In genomic region chr6:89081423-89082322, GRCh38 we compare ENCODE assay signal across 8 cellular contexts. TPM values are rescaled to one million over a fixed set of nuclear protein-coding genes. Genes with fewer than 3 reads are reported as not detected.
DNase-seq lines count a peak whose midpoint lies in the region; ATAC-seq and TF ChIP-seq lines count a peak whose summit lies in the region.

No MANE protein-coding gene starts in this region.

- H3K4me1 ChIP-seq in parathyroid adenoma, result peaks cover 5% of the 10 kb centered on the region
- H3K4me1 ChIP-seq in tibial nerve, result peaks cover 0 to 48% (median 19%) of the 10 kb centered on the region in 4 donors

- H3K4me3 ChIP-seq in parathyroid adenoma (ENCODE audit: low read depth, low read length) (peak overlapping the region; percentile 99), tibial nerve (peak overlapping the region; percentile 83 to 100 (median 92))

- H3K27ac ChIP-seq in parathyroid adenoma, result peak overlapping the region; percentile 100
- H3K27ac ChIP-seq in tibial nerve, result peak overlapping the region; percentile 100

- H3K4me2 ChIP-seq in parathyroid adenoma (ENCODE audit: low read length), result peak overlapping the region; percentile 83

- intact Hi-C loops in Right ventricle myocardium superior (cut with DNase I), result loop anchor here (5.0 kb wide), 1 partner anchor 66 kb away; the partner anchor contains the start of gene PM20D2

- H3K9me3 ChIP-seq in parathyroid adenoma (ENCODE audit: control insufficient read depth, low read length) (no peaks in the 10 kb centered on the region), tibial nerve (no peaks in the 10 kb centered on the region)

- peak overlapping the region; percentile 68 for H3K9ac ChIP-seq in parathyroid adenoma

- 0% methylated on average over 28 to 38 of the region's 69 CpGs for WGBS in tibial nerve, 2 donors

- TF ChIP-seq POLR2A in GM10847 (IDR thresholded peaks at IDR 0.05; ENCODE audit: extremely low read depth, insufficient read length), result peak; percentile 68
- TF ChIP-seq POLR2A in tibial nerve (IDR thresholded peaks at IDR 0.05), result peak; percentile 76 to 92

- ATAC-seq in HG02623 (IDR thresholded peaks at IDR 0.05; ENCODE audit: unreplicated experiment) (peak; percentile 50), Right ventricle myocardium superior (ENCODE audit: poor library complexity) (peak; percentile 82)

- H3K36me3 ChIP-seq in parathyroid adenoma (ENCODE audit: control insufficient read depth, insufficient read depth, low read length) (no peaks in the 10 kb centered on the region), tibial nerve (peaks cover 0 to 32% (median 0%) of the 10 kb centered on the region in 3 donors)

- TF ChIP-seq CTCF in parathyroid adenoma (IDR thresholded peaks at IDR 0.05), result no peak
- peak in 1 of 5 experiments; percentile 9 for TF ChIP-seq CTCF in tibial nerve (IDR thresholded peaks at IDR 0.05)

- peak; percentile 48 to 97 for TF ChIP-seq EP300 in tibial nerve (IDR thresholded peaks at IDR 0.05)

- H3K27me3 ChIP-seq in parathyroid adenoma (ENCODE audit: control insufficient read depth, insufficient read depth, low read length) (no peaks in the 10 kb centered on the region), tibial nerve (no peaks in the 10 kb centered on the region)

- H2AFZ ChIP-seq in parathyroid adenoma, result peak overlapping the region; percentile 45

- DNase-seq in NCI-H1105 treated with DMSO at 0.1 percent for 48 hours (lab: John Stamatoyannopoulos, UW) (peak; percentile 97), SKM-1 treated with dmso at 0.1 percent for 144 hours (lab: John Stamatoyannopoulos, UW; ENCODE audit: unreplicated experiment) (peak; percentile 93), Right ventricle myocardium superior (peak; percentile 100), tibial nerve (ENCODE audit: low spot score in 2 of 2) (peak; percentile 99 to 100)
- DNase-seq in activated naive CD8-positive, alpha-beta T cell treated with anti-CD3 and anti-CD28 coated beads, Interleukin-2, amount 50 U/mL, for 16 hours (ENCODE audit: low read depth, low spot score), result peak; percentile 98

- peaks cover 17% of the 10 kb centered on the region for H3K79me2 ChIP-seq in parathyroid adenoma

RNA-seq across cellular contexts. Expression of gene PNRC1, which starts 1.1 kb away (rescaled TPM):
- total RNA-seq in Right ventricle myocardium superior (121 TPM), tibial nerve (100 to 1,000 TPM; 220 to 264 (median 247) TPM)

RNA-seq across cellular contexts. Expression of gene SRSF12, which starts 36.2 kb away (rescaled TPM):
- total RNA-seq in Right ventricle myocardium superior, result not detected
- total RNA-seq in tibial nerve, result 1 to 10 TPM in 1 of 4 donors, under 1 TPM in 2, not detected in 1; under 0.01 to 1.7 (median 0.60) TPM

Comparison
In these comparisons a context has a peak if more than half of its experiments do, and no peak if none do; other contexts are left out.
1. Peak in every context shown above with its lines: DNase-seq, ATAC-seq, H3K4me3 ChIP-seq and H3K27ac ChIP-seq.